8 cellular contexts compared by ENCODE assay signal in genomic region chr11:727859-728748, GRCh38. TPM values are rescaled to one million over a fixed set of nuclear protein-coding genes. Genes with fewer than 3 reads are reported as not detected.
DNase-seq lines count a peak whose midpoint lies in the region; ATAC-seq and TF ChIP-seq lines count a peak whose summit lies in the region.

No MANE protein-coding gene starts in this region.

- no peak overlapping the region for H2AFZ ChIP-seq in PC-9

- H3K9me3 ChIP-seq in PC-9 (ENCODE audit: insufficient read depth, low read depth) = no peaks in the 10 kb centered on the region

- H3K27me3 ChIP-seq in PC-9 (ENCODE audit: insufficient read depth, low read depth) = no peaks in the 10 kb centered on the region

- H3K9me3 Mint-ChIP-seq in activated T-helper 1 cell treated with anti-CD3 and anti-CD28 coated beads, Interleukin-12 subunit alpha, Interleukin-12 subunit beta, Interleukin-2, Interleukin-4 antibody, amounts not matched to agents 30 ng/mL and 10 ng/mL and 1 ng/mL, durations not matched to agents 14 hours and 24 hours and 36 hours = no peaks in the 10 kb centered on the region
- no peaks in the 10 kb centered on the region for H3K9me3 Mint-ChIP-seq in neural crest cell

- 0 out of 2 replicates have a peak, but pooled peaks cover 4% of the 10 kb centered on the region for H3K79me2 ChIP-seq in PC-9 (ENCODE audit: low read depth)

- peaks cover 16% of the 10 kb centered on the region for H3F3A ChIP-seq in PC-9 (ENCODE audit: insufficient read depth, low read depth)

- peak overlapping the region; percentile 91 for H3K27ac ChIP-seq in PC-9

- peaks cover 1% of the 10 kb centered on the region for H3K36me3 Mint-ChIP-seq in activated T-helper 1 cell treated with anti-CD3 and anti-CD28 coated beads, Interleukin-12 subunit alpha, Interleukin-12 subunit beta, Interleukin-2, Interleukin-4 antibody, amounts not matched to agents 30 ng/mL and 10 ng/mL and 1 ng/mL, durations not matched to agents 14 hours and 24 hours and 36 hours (ENCODE audit: low read depth)
- no peaks in the 10 kb centered on the region for H3K36me3 Mint-ChIP-seq in neural crest cell (ENCODE audit: low read depth)

- peak; percentile 51 for ATAC-seq in HG03045 (IDR thresholded peaks at IDR 0.05; ENCODE audit: unreplicated experiment)
- no peak for ATAC-seq in GM21390 (IDR thresholded peaks at IDR 0.05; ENCODE audit: unreplicated experiment)

- H3K4me2 ChIP-seq in PC-9 = peak overlapping the region; percentile 90

- POLR2A ChIA-PET in PC-9 (lab: Charles Lee; ENCODE audit: unreplicated experiment) = interaction anchor here (0.6 kb wide), 1 partner anchor 21 kb away, joined by 3 read pairs; no protein-coding TSS in a partner anchor

- TF ChIP-seq CTCF in PC-9 (conservative IDR thresholded peaks at IDR 0.05) (peak; percentile 88), neural crest cell (conservative IDR thresholded peaks at IDR 0.05) (peak; percentile 95)

- peaks cover 9% of the 10 kb centered on the region for H3K27me3 Mint-ChIP-seq in activated T-helper 1 cell treated with anti-CD3 and anti-CD28 coated beads, Interleukin-12 subunit alpha, Interleukin-12 subunit beta, Interleukin-2, Interleukin-4 antibody, amounts not matched to agents 30 ng/mL and 10 ng/mL and 1 ng/mL, durations not matched to agents 14 hours and 24 hours and 36 hours (ENCODE audit: insufficient read depth)
- H3K27me3 Mint-ChIP-seq in neural crest cell (ENCODE audit: low read depth) = peaks cover 51% of the 10 kb centered on the region

- CTCF ChIA-PET in PC-9 (lab: Charles Lee) = interaction anchor here (0.6 to 1.0 kb wide), 3 partner anchors 9 to 35 kb away, joined by 3 to 7 read pairs (median 7); no protein-coding TSS in a partner anchor

- H3K4me1 ChIP-seq in PC-9 (replicated peaks; ENCODE audit: insufficient read depth) = peaks cover 31% of the 10 kb centered on the region

- DNase-seq in ELF-1 (ENCODE audit: low read depth, low spot score) = peak; percentile 87
- DNase-seq in PC-9 = peak; percentile 91 to 94
- DNase-seq in activated T-helper 1 cell treated with anti-CD3 and anti-CD28 coated beads, Interleukin-12 subunit alpha, Interleukin-12 subunit beta, Interleukin-2, Interleukin-4 antibody, amounts not matched to agents 30 ng/mL and 10 ng/mL and 1 ng/mL, durations not matched to agents 14 hours and 24 hours and 36 hours (ENCODE audit: low spot score) = peak; percentile 72
- DNase-seq in fibroblast of peridontal ligament (ENCODE audit: extremely low read depth) = peak; percentile 85
- DNase-seq in neural crest cell (ENCODE audit: low read depth, low spot score) = peak; percentile 79
- peak; percentile 88 for DNase-seq in stromal cell of bone marrow (ENCODE audit: low read depth)

- no peak overlapping the region for H3K27ac Mint-ChIP-seq in activated T-helper 1 cell treated with anti-CD3 and anti-CD28 coated beads, Interleukin-12 subunit alpha, Interleukin-12 subunit beta, Interleukin-2, Interleukin-4 antibody, amounts not matched to agents 30 ng/mL and 10 ng/mL and 1 ng/mL, durations not matched to agents 14 hours and 24 hours and 36 hours
- no peak overlapping the region for H3K27ac Mint-ChIP-seq in neural crest cell (ENCODE audit: unreplicated experiment)

- no peaks in the 10 kb centered on the region for H3K36me3 ChIP-seq in PC-9 (ENCODE audit: low read depth)

- BruUV-seq in PC-9 (replicated peaks; lab: Mats Ljungman, UMichigan) = no TSS peak

- no peaks in the 10 kb centered on the region for H4K20me1 ChIP-seq in PC-9 (ENCODE audit: insufficient read depth)

- peaks cover 6% of the 10 kb centered on the region for H3K4me1 Mint-ChIP-seq in activated T-helper 1 cell treated with anti-CD3 and anti-CD28 coated beads, Interleukin-12 subunit alpha, Interleukin-12 subunit beta, Interleukin-2, Interleukin-4 antibody, amounts not matched to agents 30 ng/mL and 10 ng/mL and 1 ng/mL, durations not matched to agents 14 hours and 24 hours and 36 hours (ENCODE audit: low read depth)
- peaks cover 8% of the 10 kb centered on the region for H3K4me1 Mint-ChIP-seq in neural crest cell

- H3K9me2 ChIP-seq in PC-9 (ENCODE audit: insufficient read depth) = no peaks in the 10 kb centered on the region

- intact Hi-C loops in PC-9 (cut with micrococcal nuclease; ENCODE audit: unreplicated experiment) = loop anchor here (1.0 to 10.0 kb wide), 5 partner anchors 19 to 163 kb away; partner anchors contain the start of genes LMNTD2, RASSF7 and TALDO1
- intact Hi-C loops in activated T-helper 1 cell treated with anti-CD3 and anti-CD28 coated beads, Interleukin-12 subunit alpha, Interleukin-12 subunit beta, Interleukin-2, Interleukin-4 antibody, amounts not matched to agents 30 ng/mL and 10 ng/mL and 1 ng/mL, durations not matched to agents 14 hours and 24 hours and 36 hours (cut with micrococcal nuclease) = loop anchor here (1.0 to 10.0 kb wide), 4 partner anchors 19 to 283 kb away; partner anchors contain the start of genes ANO9, LMNTD2, RASSF7 and TALDO1

- H3K4me3 Mint-ChIP-seq in activated T-helper 1 cell treated with anti-CD3 and anti-CD28 coated beads, Interleukin-12 subunit alpha, Interleukin-12 subunit beta, Interleukin-2, Interleukin-4 antibody, amounts not matched to agents 30 ng/mL and 10 ng/mL and 1 ng/mL, durations not matched to agents 14 hours and 24 hours and 36 hours = no peak overlapping the region
- H3K4me3 Mint-ChIP-seq in neural crest cell = no peak overlapping the region

- peak overlapping the region; percentile 58; the same call in 1 of the 2 replicates for H3K4me3 ChIP-seq in PC-9

RNA-seq across cellular contexts. Expression of gene TALDO1, which starts 19.2 kb away (rescaled TPM):
- 434 and 446 TPM in 2 replicates for total RNA-seq in PC-9 (2021)
- total RNA-seq in activated T-helper 1 cell treated with anti-CD3 and anti-CD28 coated beads, Interleukin-12 subunit alpha, Interleukin-12 subunit beta, Interleukin-2, Interleukin-4 antibody, amounts not matched to agents 30 ng/mL and 10 ng/mL and 1 ng/mL, durations not matched to agents 14 hours and 24 hours and 36 hours = 269 and 283 TPM in 2 replicates
- total RNA-seq in neural crest cell = 154 and 163 TPM in 2 replicates

RNA-seq across cellular contexts. Expression of gene EPS8L2, which starts 22.1 kb away (rescaled TPM):
- total RNA-seq in PC-9 (2021) = 228 and 229 TPM in 2 replicates
- 16.8 and 20.2 TPM in 2 replicates for total RNA-seq in activated T-helper 1 cell treated with anti-CD3 and anti-CD28 coated beads, Interleukin-12 subunit alpha, Interleukin-12 subunit beta, Interleukin-2, Interleukin-4 antibody, amounts not matched to agents 30 ng/mL and 10 ng/mL and 1 ng/mL, durations not matched to agents 14 hours and 24 hours and 36 hours
- 2.6 and 3.9 TPM in 2 replicates for total RNA-seq in neural crest cell

RNA-seq across cellular contexts. Expression of gene TMEM80, which starts 32.5 kb away (rescaled TPM):
- total RNA-seq in PC-9 (2021) (34.0 and 36.6 TPM in 2 replicates), neural crest cell (19.9 and 26.8 TPM in 2 replicates)
- total RNA-seq in activated T-helper 1 cell treated with anti-CD3 and anti-CD28 coated beads, Interleukin-12 subunit alpha, Interleukin-12 subunit beta, Interleukin-2, Interleukin-4 antibody, amounts not matched to agents 30 ng/mL and 10 ng/mL and 1 ng/mL, durations not matched to agents 14 hours and 24 hours and 36 hours = 14.2 and 14.7 TPM in 2 replicates

RNA-seq across cellular contexts. Expression of gene DEAF1, which starts 33.1 kb away (rescaled TPM):
- total RNA-seq in PC-9 (2021) (36.9 and 44.4 TPM in 2 replicates), neural crest cell (60.9 and 67.0 TPM in 2 replicates)
- 72.2 and 72.7 TPM in 2 replicates for total RNA-seq in activated T-helper 1 cell treated with anti-CD3 and anti-CD28 coated beads, Interleukin-12 subunit alpha, Interleukin-12 subunit beta, Interleukin-2, Interleukin-4 antibody, amounts not matched to agents 30 ng/mL and 10 ng/mL and 1 ng/mL, durations not matched to agents 14 hours and 24 hours and 36 hours

RNA-seq across cellular contexts. Expression of gene GATD1, which starts 49.2 kb away (rescaled TPM):
- total RNA-seq in PC-9 (2021) = 52.7 and 61.9 TPM in 2 replicates
- total RNA-seq in activated T-helper 1 cell treated with anti-CD3 and anti-CD28 coated beads, Interleukin-12 subunit alpha, Interleukin-12 subunit beta, Interleukin-2, Interleukin-4 antibody, amounts not matched to agents 30 ng/mL and 10 ng/mL and 1 ng/mL, durations not matched to agents 14 hours and 24 hours and 36 hours = 70.4 and 81.7 TPM in 2 replicates
- 93.6 and 94.9 TPM in 2 replicates for total RNA-seq in neural crest cell

Comparison
In these comparisons a context has a peak if more than half of its experiments do, and no peak if none do; other contexts are left out.
1. RNA of gene EPS8L2, which starts 22.1 kb away (total RNA-seq): 228 to 229 TPM in PC-9; 16.8 to 20.2 TPM in activated T-helper 1 cell treated with anti-CD3 and anti-CD28 coated beads, Interleukin-12 subunit alpha, Interleukin-12 subunit beta, Interleukin-2, Interleukin-4 antibody, amounts not matched to agents 30 ng/mL and 10 ng/mL and 1 ng/mL, durations not matched to agents 14 hours and 24 hours and 36 hours and 2.6 to 3.9 TPM in neural crest cell; every median in the first group is over 10 times any median in the second.
2. Peak in every context shown above with its lines, with median percentiles within 50 percentile points of each other: DNase-seq.